21 cellular contexts compared by ENCODE assay signal in the genomic region with DNA sequence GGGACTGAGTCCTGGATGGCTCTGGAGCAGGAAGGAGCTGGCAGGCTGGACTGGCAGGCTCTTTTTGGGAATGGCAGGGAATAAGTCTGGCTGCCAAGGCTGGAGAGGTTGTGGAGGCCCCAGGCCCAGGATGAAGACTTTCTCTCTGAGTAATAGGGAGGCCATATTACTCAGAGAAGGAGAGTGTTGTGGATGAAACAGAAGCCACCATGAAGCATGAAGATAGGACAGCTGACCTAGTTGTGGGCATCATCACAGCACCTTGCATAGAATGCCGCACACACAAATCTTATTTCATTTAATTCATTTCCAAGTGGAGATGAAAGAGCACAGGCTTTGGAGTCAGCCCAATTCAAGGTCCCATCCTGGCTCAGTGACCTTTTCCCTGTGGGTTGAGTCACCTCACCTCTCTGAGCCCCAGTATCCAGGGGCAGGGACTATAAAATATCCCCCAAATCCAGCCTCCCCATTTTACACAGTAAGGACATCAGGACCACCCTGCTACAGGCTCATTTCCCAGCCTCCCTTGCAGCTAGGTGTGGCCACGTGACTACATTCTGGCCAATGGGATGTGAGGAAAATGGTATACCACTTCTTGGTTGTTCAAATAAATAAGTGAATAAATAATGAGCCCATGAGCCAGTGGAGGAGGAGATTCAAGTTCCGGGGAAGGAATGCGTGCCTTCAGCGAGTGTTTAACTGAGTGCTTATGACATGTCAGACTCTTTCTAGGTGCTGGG. TPM values are rescaled to one million over a fixed set of nuclear protein-coding genes. Genes with fewer than 3 reads are reported as not detected.
DNase-seq lines count a peak whose midpoint lies in the region; ATAC-seq and TF ChIP-seq lines count a peak whose summit lies in the region.
"Had no signal": no experiment of that assay in that cellular context is flagged by ENCODE, and none has a peak within 500 bp of the region (broad histone marks: within the 10 kb centered on the region; RNA-seq: fewer than 3 reads in every experiment).

No MANE protein-coding gene starts in this region.

- peaks cover 81% of the 10 kb centered on the region for H3K4me1 Mint-ChIP-seq in activated naive CD4-positive, alpha-beta T cell treated with anti-CD3 and anti-CD28 coated beads, Interleukin-2, amount 10 ng/mL, durations not matched to agents 7 days and 5 days
- H3K4me1 Mint-ChIP-seq in HFFc6 (ENCODE audit: low read depth), result peaks cover 12% of the 10 kb centered on the region
- peaks cover 53% of the 10 kb centered on the region for H3K4me1 Mint-ChIP-seq in activated naive CD8-positive, alpha-beta T cell treated with anti-CD3 and anti-CD28 coated beads for 36 hours

- H3K9me3 ChIP-seq in neuronal stem cell (replicated peaks in 1 of 2; ENCODE audit: control insufficient read depth in 2 of 2, insufficient read depth in 1 of 2, low read depth in 1 of 2, low read length in 2 of 2) (no peaks in the 10 kb centered on the region), GM23248 (ENCODE audit: low read depth) (no peaks in the 10 kb centered on the region)
- H3K9me3 ChIP-seq: mucosa of descending colon had no signal

- no CpG with 5 or more reads among the region's 5 CpGs for WGBS in neuronal stem cell (ENCODE audit: extremely low coverage in 2 of 2, insufficient read length in 2 of 2, insufficient replicate concordance in 1 of 2), 2 donors
- WGBS in GM23248 (ENCODE audit: low coverage in 1 of 2, low lambda C conversion rate in 2 of 2, missing lambda C conversion rate in 2 of 2), 2 experiments, result 79 to 81% methylated on average over 5 of the region's 5 CpGs

- H3K36me3 ChIP-seq in neuronal stem cell (replicated peaks in 1 of 2; ENCODE audit: control insufficient read depth in 2 of 2, insufficient read depth in 2 of 2, low read length in 2 of 2), result no peaks in the 10 kb centered on the region
- no peaks in the 10 kb centered on the region for H3K36me3 ChIP-seq in GM23248 (ENCODE audit: low read depth)

- H3K27ac Mint-ChIP-seq in activated naive CD4-positive, alpha-beta T cell treated with anti-CD3 and anti-CD28 coated beads, Interleukin-2, amount 10 ng/mL, durations not matched to agents 7 days and 5 days, result peak overlapping the region; percentile 49
- 0 out of 2 replicates have a peak overlapping the region, but pooled peaks have one; percentile 8 for H3K27ac Mint-ChIP-seq in HFFc6
- H3K27ac Mint-ChIP-seq in activated naive CD8-positive, alpha-beta T cell treated with anti-CD3 and anti-CD28 coated beads for 36 hours, result peak overlapping the region; percentile 23

- H3K36me3 Mint-ChIP-seq in activated naive CD4-positive, alpha-beta T cell treated with anti-CD3 and anti-CD28 coated beads, Interleukin-2, amount 10 ng/mL, durations not matched to agents 7 days and 5 days, result peaks cover 89% of the 10 kb centered on the region
- H3K36me3 Mint-ChIP-seq in HFFc6 (ENCODE audit: low read depth), result no peaks in the 10 kb centered on the region
- H3K36me3 Mint-ChIP-seq in activated naive CD8-positive, alpha-beta T cell treated with anti-CD3 and anti-CD28 coated beads for 36 hours, result peaks cover 36% of the 10 kb centered on the region

- H3K4ac ChIP-seq in neuronal stem cell (ENCODE audit: low read length), result no peak overlapping the region

- H2BK15ac ChIP-seq in neuronal stem cell (ENCODE audit: low read length), result peak overlapping the region; percentile 14

- no peaks in the 10 kb centered on the region for H3K79me1 ChIP-seq in neuronal stem cell (ENCODE audit: low read depth, low read length)

- H4K91ac ChIP-seq in neuronal stem cell (ENCODE audit: low read depth, low read length, poor library complexity), result no peak overlapping the region

- H3F3A ChIP-seq in GM23248 (ENCODE audit: insufficient read depth), result peaks cover 13% of the 10 kb centered on the region

- H3K4me3 Mint-ChIP-seq in activated naive CD4-positive, alpha-beta T cell treated with anti-CD3 and anti-CD28 coated beads, Interleukin-2, amount 10 ng/mL, durations not matched to agents 7 days and 5 days, result no peak overlapping the region
- no peak overlapping the region for H3K4me3 Mint-ChIP-seq in HFFc6
- H3K4me3 Mint-ChIP-seq in activated naive CD8-positive, alpha-beta T cell treated with anti-CD3 and anti-CD28 coated beads for 36 hours, result no peak overlapping the region

- peaks cover 2% of the 10 kb centered on the region for H3K9me3 Mint-ChIP-seq in activated naive CD4-positive, alpha-beta T cell treated with anti-CD3 and anti-CD28 coated beads, Interleukin-2, amount 10 ng/mL, durations not matched to agents 7 days and 5 days
- peaks cover 4% of the 10 kb centered on the region for H3K9me3 Mint-ChIP-seq in HFFc6
- H3K9me3 Mint-ChIP-seq in activated naive CD8-positive, alpha-beta T cell treated with anti-CD3 and anti-CD28 coated beads for 36 hours, result no peaks in the 10 kb centered on the region

- no peak overlapping the region for H2BK12ac ChIP-seq in neuronal stem cell (ENCODE audit: low read length)

- no peak overlapping the region for H3K23ac ChIP-seq in neuronal stem cell (ENCODE audit: low read depth, low read length, poor library complexity)

- H3K4me3 ChIP-seq in neuronal stem cell (ENCODE audit: low read length in 2 of 2) (no peak overlapping the region), GM23248 (no peak overlapping the region)
- H3K4me3 ChIP-seq: mucosa of descending colon, skin epidermis had no signal

- H3K4me1 ChIP-seq in neuronal stem cell (ENCODE audit: control insufficient read depth in 2 of 2, insufficient read depth in 1 of 2, low read depth in 1 of 2, low read length in 2 of 2), result no peaks in the 10 kb centered on the region
- H3K4me1 ChIP-seq in GM23248 (ENCODE audit: insufficient read depth), result peaks cover 10% of the 10 kb centered on the region; the same call in 1 of the 2 replicates

- CTCF ChIA-PET in activated naive CD4-positive, alpha-beta T cell treated with anti-CD3 and anti-CD28 coated beads, Interleukin-2, amount 10 ng/mL, durations not matched to agents 7 days and 5 days (lab: Charles Lee), result no interaction called here

- no peak overlapping the region for H3K4me2 ChIP-seq in neuronal stem cell (ENCODE audit: insufficient read depth, low read length, poor library complexity, severe bottlenecking)
- no peak overlapping the region for H3K4me2 ChIP-seq in GM23248 (ENCODE audit: unreplicated experiment)
- H3K4me2 ChIP-seq: KMS-11 had no signal

- no peak overlapping the region for H2BK5ac ChIP-seq in neuronal stem cell (ENCODE audit: low read length)

- H3K9ac ChIP-seq in neuronal stem cell (ENCODE audit: low read depth, low read length, poor library complexity), result no peak overlapping the region
- H3K9ac ChIP-seq in GM23248, result no peak overlapping the region
- H3K9ac ChIP-seq: KMS-11 had no signal

- no peaks in the 10 kb centered on the region for H4K20me1 ChIP-seq in GM23248 (ENCODE audit: insufficient read depth)

- H3K27me3 ChIP-seq in neuronal stem cell (ENCODE audit: control insufficient read depth in 3 of 3, insufficient read depth in 3 of 3, low read depth in 1 of 3, low read length in 3 of 3) (no peaks in the 10 kb centered on the region), GM23248 (replicated peaks; ENCODE audit: insufficient read depth) (no peaks in the 10 kb centered on the region)

- no peak for TF ChIP-seq CTCF in HFFc6 (IDR thresholded peaks at IDR 0.05)

- DNase-seq in activated naive CD4-positive, alpha-beta T cell treated with anti-CD3 and anti-CD28 coated beads, Interleukin-2, amount 10 ng/mL, durations not matched to agents 7 days and 5 days, result no peak
- DNase-seq in activated naive CD4-positive, alpha-beta T cell treated with anti-CD3 and anti-CD28 coated beads, Interleukin-2, amount 50 U/mL, for 16 hours, result no peak
- DNase-seq in HFFc6 (no peak), neuronal stem cell (ENCODE audit: low spot score) (no peak), NCI-H1105 treated with DMSO at 0.1 percent for 48 hours (lab: John Stamatoyannopoulos, UW) (no peak), GM23248 (no peak)
- DNase-seq in activated naive CD8-positive, alpha-beta T cell treated with anti-CD3 and anti-CD28 coated beads for 36 hours, result no peak
- DNase-seq: aorta; central memory CD4-positive, alpha-beta T cell; foreskin melanocyte; GF-D8; hippocampal formation; mucosa of descending colon; NCI-H69; stimulated activated CD4-positive, alpha-beta T cell treated with anti-CD3 and anti-CD28 coated beads, Interleukin-2, amount 100 ng/mL, for 24 hours; stimulated activated naive CD4-positive, alpha-beta T cell had no signal

- H3K79me2 ChIP-seq in GM23248 (ENCODE audit: insufficient read depth), result no peaks in the 10 kb centered on the region

- H2AFZ ChIP-seq in neuronal stem cell (ENCODE audit: low read length) (no peak overlapping the region), GM23248 (no peak overlapping the region)

- in situ Hi-C loops in GM23248 (cut with MboI), result no loop called here

- H2BK120ac ChIP-seq in neuronal stem cell (ENCODE audit: low read depth, low read length), result no peak overlapping the region

- H3K18ac ChIP-seq in neuronal stem cell (ENCODE audit: low read length), result no peak overlapping the region

- H2AK5ac ChIP-seq in neuronal stem cell (ENCODE audit: low read depth, low read length), result no peak overlapping the region

- H4K8ac ChIP-seq in neuronal stem cell (ENCODE audit: low read depth, low read length), result no peak overlapping the region

- no peak overlapping the region for H3K14ac ChIP-seq in neuronal stem cell (ENCODE audit: low read length)

- H3K27me3 Mint-ChIP-seq in activated naive CD4-positive, alpha-beta T cell treated with anti-CD3 and anti-CD28 coated beads, Interleukin-2, amount 10 ng/mL, durations not matched to agents 7 days and 5 days, result no peaks in the 10 kb centered on the region
- H3K27me3 Mint-ChIP-seq in HFFc6 (ENCODE audit: insufficient read depth), result peaks cover 12% of the 10 kb centered on the region
- no peaks in the 10 kb centered on the region for H3K27me3 Mint-ChIP-seq in activated naive CD8-positive, alpha-beta T cell treated with anti-CD3 and anti-CD28 coated beads for 36 hours

- H3K9me2 ChIP-seq in GM23248 (ENCODE audit: insufficient read depth), result no peaks in the 10 kb centered on the region

- H3K27ac ChIP-seq in neuronal stem cell (replicated peaks; ENCODE audit: low read length) (no peak overlapping the region), GM23248 (no peak overlapping the region)
- H3K27ac ChIP-seq: KMS-11, skin epidermis had no signal

- no peak for ATAC-seq in GM21576 (IDR thresholded peaks at IDR 0.05; ENCODE audit: unreplicated experiment)
- ATAC-seq: esophagus mucosa, mucosa of descending colon had no signal

RNA-seq across cellular contexts. Expression of a gene that starts 9.4 kb away (rescaled TPM):
- under 1 TPM in 1 of 6 experiments, not detected in 5; 0.28 TPM for total RNA-seq in HFFc6 (2021; fragmentation: NEBNext Ultra II Directional; extraction: Animal tissue kit (Norgen Biotek cat#: 25700))
- 10 to 100 TPM; 16.6 to 17.3 TPM for total RNA-seq in activated naive CD8-positive, alpha-beta T cell treated with anti-CD3 and anti-CD28 coated beads for 36 hours
- polyA plus RNA-seq in neuronal stem cell (2013, experiment 1 of 2), result not detected
- not detected for polyA plus RNA-seq in neuronal stem cell (2013, experiment 2 of 2)
- not detected in 2 replicates for total RNA-seq in GM23248 (2014; rRNA removed; shearing (Covaris generic))
- polyA plus RNA-seq in GM23248 (2016; fragmentation: Nextera tagmentation; extraction: Ambion mirVana), result not detected in 2 replicates

RNA-seq across cellular contexts. Expression of a gene that starts 47.7 kb away (rescaled TPM):
- 10 to 100 TPM; 29.9 to 57.2 (median 53.5) TPM for total RNA-seq in HFFc6 (2021; fragmentation: NEBNext Ultra II Directional; extraction: Animal tissue kit (Norgen Biotek cat#: 25700))
- total RNA-seq in activated naive CD8-positive, alpha-beta T cell treated with anti-CD3 and anti-CD28 coated beads for 36 hours, result 100 to 1,000 TPM; 518 to 528 TPM
- 1.2 TPM for polyA plus RNA-seq in neuronal stem cell (2013, experiment 1 of 2)
- polyA plus RNA-seq in neuronal stem cell (2013, experiment 2 of 2), result 1.1 TPM
- 32.8 and 35.1 TPM in 2 replicates for total RNA-seq in GM23248 (2014; rRNA removed; shearing (Covaris generic))
- 34.9 and 36.3 TPM in 2 replicates for polyA plus RNA-seq in GM23248 (2016; fragmentation: Nextera tagmentation; extraction: Ambion mirVana)
- total RNA-seq: SK-MEL-5 had no signal

Comparison
In these comparisons a context has a peak if more than half of its experiments do, and no peak if none do; other contexts are left out.
1. RNA of a gene that starts 9.4 kb away (total RNA-seq): 16.6 to 17.3 TPM in activated naive CD8-positive, alpha-beta T cell treated with anti-CD3 and anti-CD28 coated beads for 36 hours; 0.28 TPM in HFFc6 and not detected in GM23248; every median in the first group is over 10 times any median in the second.
2. RNA of a gene that starts 47.7 kb away (total RNA-seq): 518 to 528 TPM in activated naive CD8-positive, alpha-beta T cell treated with anti-CD3 and anti-CD28 coated beads for 36 hours; 29.9 to 57.2 TPM in HFFc6 and 32.8 to 35.1 TPM in GM23248; every median in the first group is over 4 times any median in the second.
3. Peak in every context shown above with its lines, with median percentiles within 50 percentile points of each other: H3K27ac Mint-ChIP-seq.